Comparison of ENCODE assay signal across 8 cellular contexts in the genomic region with DNA sequence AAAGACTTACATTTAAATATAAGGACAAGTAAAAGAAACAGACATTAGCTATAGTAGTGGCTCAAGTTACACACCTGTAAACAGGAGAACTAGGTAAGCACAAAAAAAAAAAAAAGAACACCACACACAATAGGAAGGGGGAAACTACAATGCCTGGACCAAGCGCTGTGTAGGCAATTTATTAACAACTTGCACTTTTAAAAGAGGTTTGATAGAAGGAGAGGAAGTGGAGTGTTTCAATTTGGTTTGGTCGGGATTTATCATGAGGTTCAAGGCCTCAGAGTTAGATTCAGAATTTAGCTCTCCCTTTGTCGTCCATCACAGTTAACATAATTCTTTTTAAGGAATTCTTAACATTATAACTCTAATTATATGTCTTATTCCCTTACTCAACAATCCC. TPM values are rescaled to one million over a fixed set of nuclear protein-coding genes. Genes with fewer than 3 reads are reported as not detected.
A peak's percentile ranks its signal among the peaks of the same experiment; 100 is the strongest.
DNase-seq lines count a peak whose midpoint lies in the region; ATAC-seq and TF ChIP-seq lines count a peak whose summit lies in the region.

No MANE protein-coding gene starts in this region.

- 68 to 80% methylated on average over 1 to 3 of the region's 3 CpGs for WGBS in endodermal cell (ENCODE audit: insufficient coverage in 1 of 2, insufficient read length in 1 of 2), 2 experiments

- H3K4me3 ChIP-seq in GM12865 (ENCODE audit: low read depth, low read length) (peak overlapping the region; percentile 82), OCI-LY1 (ENCODE audit: low read depth, low read length, poor library complexity, severe bottlenecking) (peak overlapping the region; percentile 90), endodermal cell (ENCODE audit: low read length) (peak overlapping the region; percentile 87)

- no peaks in the 10 kb centered on the region for H3K9me2 ChIP-seq in OCI-LY1 (ENCODE audit: low read depth, low read length)

- peaks cover 10% of the 10 kb centered on the region for H3K36me3 Mint-ChIP-seq in endodermal cell (ENCODE audit: low read depth)
- no peaks in the 10 kb centered on the region for H3K36me3 Mint-ChIP-seq in progenitor cell of endocrine pancreas (ENCODE audit: insufficient read depth)

- H3K4me1 Mint-ChIP-seq in endodermal cell, result peaks cover 9% of the 10 kb centered on the region
- peaks cover 13% of the 10 kb centered on the region for H3K4me1 Mint-ChIP-seq in progenitor cell of endocrine pancreas (ENCODE audit: low read depth)

- H3K4me3 Mint-ChIP-seq in endodermal cell (no peak overlapping the region), progenitor cell of endocrine pancreas (ENCODE audit: low read depth) (no peak overlapping the region)

- H3K27me3 Mint-ChIP-seq in endodermal cell (ENCODE audit: insufficient read depth) (no peaks in the 10 kb centered on the region), progenitor cell of endocrine pancreas (no peaks in the 10 kb centered on the region)

- H3K36me3 ChIP-seq in OCI-LY1 (ENCODE audit: insufficient read depth, low read length), result peaks cover 4% of the 10 kb centered on the region; the same call in 1 of the 2 replicates
- H3K36me3 ChIP-seq in endodermal cell (ENCODE audit: control insufficient read depth, insufficient read depth, low read length), result peaks cover 10% of the 10 kb centered on the region

- H3K79me2 ChIP-seq in OCI-LY1 (ENCODE audit: insufficient read depth, low read length), result peaks cover 21% of the 10 kb centered on the region

- POLR2A ChIA-PET in GM10248 (lab: Yijun Ruan, JAX), result interaction anchor here (0.7 to 0.9 kb wide), 2 partner anchors 21 to 125 kb away, joined by 4 to 9 read pairs; no protein-coding TSS in a partner anchor

- peak overlapping the region; percentile 86 for H3K4me2 ChIP-seq in OCI-LY1 (ENCODE audit: low read length)

- CTCF ChIA-PET in GM10248 (lab: Yijun Ruan, JAX), result interaction anchor here (2.2 to 2.5 kb wide), 2 partner anchors 9 to 25 kb away, joined by 9 to 16 read pairs; a partner anchor contains a TSS

- H3K9me3 Mint-ChIP-seq in endodermal cell (no peaks in the 10 kb centered on the region), progenitor cell of endocrine pancreas (ENCODE audit: low read depth) (no peaks in the 10 kb centered on the region)

- H3F3A ChIP-seq in OCI-LY1 (ENCODE audit: insufficient read depth, low read length), result no peaks in the 10 kb centered on the region

- H3K27me3 ChIP-seq in OCI-LY1 (ENCODE audit: insufficient read depth, low read length) (no peaks in the 10 kb centered on the region), endodermal cell (ENCODE audit: control insufficient read depth, insufficient read depth, low read length, poor library complexity, severe bottlenecking) (no peaks in the 10 kb centered on the region)

- DNase-seq in GM12865 (ENCODE audit: low read depth) (no peak), endodermal cell (no peak), progenitor cell of endocrine pancreas (ENCODE audit: low spot score, unreplicated experiment) (no peak), NOMO-1 treated with dmso at 0.1 percent for 144 hours (lab: John Stamatoyannopoulos, UW; ENCODE audit: unreplicated experiment) (no peak), T-helper 9 cell (no peak), GM10248 (ENCODE audit: extremely low spot score) (no peak)

- H2AFZ ChIP-seq in OCI-LY1 (ENCODE audit: low read length), result no peak overlapping the region

- no peak for ATAC-seq in activated CD4-positive, CD25-positive, alpha-beta regulatory T cell treated with anti-CD3 and anti-CD28 coated beads, Interleukin-2, amount 50 U/mL, for 24 hours

- no peaks in the 10 kb centered on the region for H4K20me1 ChIP-seq in OCI-LY1 (ENCODE audit: insufficient read depth, low read length)

- H3K27ac Mint-ChIP-seq in endodermal cell, result peak overlapping the region; percentile 94
- H3K27ac Mint-ChIP-seq in progenitor cell of endocrine pancreas, result peak overlapping the region; percentile 96

- H3K27ac ChIP-seq in OCI-LY1 (ENCODE audit: low read depth, low read length, poor library complexity, severe bottlenecking), result peak overlapping the region; percentile 94
- H3K27ac ChIP-seq in endodermal cell (ENCODE audit: low read depth, low read length), result no peak overlapping the region

- H3K4me1 ChIP-seq in OCI-LY1 (ENCODE audit: insufficient read depth, low read length, severe bottlenecking) (peaks cover 44% of the 10 kb centered on the region), endodermal cell (ENCODE audit: control insufficient read depth, insufficient read depth, low read length) (no peaks in the 10 kb centered on the region)

- H3K9ac ChIP-seq in OCI-LY1 (ENCODE audit: low read length) (peak overlapping the region; percentile 77), endodermal cell (ENCODE audit: extremely low read depth, low read length, poor library complexity, severe bottlenecking) (peak overlapping the region; percentile 60)

- TF ChIP-seq CTCF in GM12865 (IDR thresholded peaks at IDR 0.05; ENCODE audit: insufficient read depth, low read depth, low read length, missing control alignments) (no peak), OCI-LY1 (IDR thresholded peaks at IDR 0.05; ENCODE audit: low read length) (no peak), endodermal cell (conservative IDR thresholded peaks at IDR 0.05) (no peak), progenitor cell of endocrine pancreas (IDR thresholded peaks at IDR 0.05; ENCODE audit: unreplicated experiment) (no peak), GM10248 (IDR thresholded peaks at IDR 0.05; ENCODE audit: control extremely low read depth, extremely low read depth, low read depth, missing control alignments) (no peak)

- no peaks in the 10 kb centered on the region for H3K9me3 ChIP-seq in OCI-LY1 (ENCODE audit: low read length)
- no peaks in the 10 kb centered on the region for H3K9me3 ChIP-seq in endodermal cell (ENCODE audit: control insufficient read depth, low read length)

RNA-seq across cellular contexts. Expression of a gene that starts 1.1 kb away (rescaled TPM):
- total RNA-seq in endodermal cell (10 to 100 TPM; 14.0 to 18.9 TPM), progenitor cell of endocrine pancreas (17.3 and 19.4 TPM in 2 replicates)
- 17.2 TPM for polyA plus RNA-seq in endodermal cell (2013, experiment 1 of 2)
- polyA plus RNA-seq in endodermal cell (2013, experiment 2 of 2), result 14.8 TPM

RNA-seq across cellular contexts. Expression of a gene that starts 24.7 kb away (rescaled TPM):
- total RNA-seq in endodermal cell, result 10 to 100 TPM; 27.4 to 38.4 TPM
- polyA plus RNA-seq in endodermal cell (2013, experiment 1 of 2), result 24.3 TPM
- 22.4 TPM for polyA plus RNA-seq in endodermal cell (2013, experiment 2 of 2)
- total RNA-seq in progenitor cell of endocrine pancreas, result 31.2 and 37.1 TPM in 2 replicates

RNA-seq across cellular contexts. Expression of a gene that starts 25.0 kb away (rescaled TPM):
- total RNA-seq in endodermal cell, result 10 to 100 TPM; 29.4 to 36.3 TPM
- polyA plus RNA-seq in endodermal cell (2013, experiment 1 of 2), result 35.8 TPM
- 29.1 TPM for polyA plus RNA-seq in endodermal cell (2013, experiment 2 of 2)
- total RNA-seq in progenitor cell of endocrine pancreas, result 32.8 and 35.0 TPM in 2 replicates

RNA-seq across cellular contexts. Expression of a gene that starts 45.3 kb away (rescaled TPM):
- total RNA-seq in endodermal cell (10 to 100 TPM in 1 of 2 donors, 1 to 10 TPM in 1; 8.5 to 11.7 TPM), progenitor cell of endocrine pancreas (10.4 and 11.7 TPM in 2 replicates)
- 16.0 TPM for polyA plus RNA-seq in endodermal cell (2013, experiment 1 of 2)
- polyA plus RNA-seq in endodermal cell (2013, experiment 2 of 2), result 15.9 TPM
